8 cellular contexts compared by ENCODE assay signal in the genomic region with DNA sequence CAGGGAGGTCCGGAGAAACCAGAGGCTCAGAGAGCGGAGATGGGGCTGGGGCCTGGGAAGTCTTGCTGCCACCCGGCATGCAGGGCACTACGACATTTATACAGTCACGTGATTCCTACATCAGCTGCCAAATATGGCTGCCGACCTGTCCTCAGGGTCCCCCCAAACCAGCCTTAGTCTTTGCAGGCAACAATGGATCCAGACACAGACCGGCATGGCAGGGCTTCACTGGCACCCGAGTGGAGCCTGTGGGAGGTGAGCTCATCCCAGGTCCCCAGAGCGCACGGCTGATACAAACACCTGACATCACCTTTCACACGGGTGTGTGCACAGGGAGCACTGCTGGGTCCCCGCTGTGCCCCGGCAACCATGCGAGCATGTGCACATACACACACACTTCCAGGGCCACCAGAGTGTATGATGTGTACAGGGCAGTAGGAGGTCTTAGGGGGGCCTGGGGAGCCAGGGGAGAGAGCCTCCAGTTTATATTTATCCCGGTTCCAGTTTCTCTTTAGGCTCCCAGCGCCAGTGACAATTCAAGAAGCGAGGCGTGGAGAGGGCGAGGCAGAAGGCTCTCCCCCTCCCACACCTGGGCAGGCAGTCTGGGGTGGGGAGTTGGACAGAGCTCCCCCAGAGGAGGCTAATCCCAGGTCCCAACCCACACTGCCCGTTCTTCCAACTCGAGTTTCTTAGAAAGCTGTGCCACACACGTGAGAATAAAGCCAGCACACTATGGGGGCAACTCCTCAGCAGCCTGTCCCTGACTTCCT. TPM values are rescaled to one million over a fixed set of nuclear protein-coding genes. Genes with fewer than 3 reads are reported as not detected.
DNase-seq lines count a peak whose midpoint lies in the region; ATAC-seq, FAIRE-seq and TF ChIP-seq lines count a peak whose summit lies in the region.

No MANE protein-coding gene starts in this region.

- peak overlapping the region; percentile 98 for H3K4me2 ChIP-seq in fibroblast of lung (ENCODE audit: extremely low read depth, insufficient read depth, low read length)

- H3K9me3 ChIP-seq in T-helper 17 cell (ENCODE audit: control insufficient read depth, low read length, poor library complexity, severe bottlenecking) (no peaks in the 10 kb centered on the region), fibroblast of lung (ENCODE audit: control insufficient read depth, insufficient read depth, low read depth, low read length) (no peaks in the 10 kb centered on the region)

- H3K4me1 Mint-ChIP-seq in T-helper 17 cell, result peaks cover 27% of the 10 kb centered on the region

- H3K4me3 Mint-ChIP-seq in T-helper 17 cell, result peak overlapping the region; percentile 90

- peak overlapping the region; percentile 66 for H3K9ac ChIP-seq in fibroblast of lung (ENCODE audit: insufficient read depth, low read length)

- no peaks in the 10 kb centered on the region for H3K36me3 Mint-ChIP-seq in T-helper 17 cell (ENCODE audit: low read depth)

- H2AFZ ChIP-seq in fibroblast of lung (ENCODE audit: low read length), result no peak overlapping the region

- H3K27me3 Mint-ChIP-seq in T-helper 17 cell, result no peaks in the 10 kb centered on the region

- peaks cover 31% of the 10 kb centered on the region for H3K79me2 ChIP-seq in fibroblast of lung (ENCODE audit: control insufficient read depth, insufficient read depth, low read length)

- DNase-seq in T-helper 17 cell (no peak), fibroblast of lung (ENCODE audit: low read depth in 2 of 2) (no peak), skeletal muscle cell (ENCODE audit: low read depth) (no peak), activated gamma-delta T cell treated with Interleukin-2 at 50 U/mL for 16 hours (no peak), DMS53 (lab: John Stamatoyannopoulos, UW) (no peak), NCI-H1092 treated with DMSO at 0.1 percent for 48 hours (lab: John Stamatoyannopoulos, UW) (no peak), HTR-8/SVneo (ENCODE audit: insufficient read length, low spot score) (no peak)

- H3K27ac ChIP-seq in fibroblast of lung (ENCODE audit: insufficient read depth, low read length), result peak overlapping the region; percentile 77

- H3K27me3 ChIP-seq in fibroblast of lung (ENCODE audit: control insufficient read depth, insufficient read depth, low read length), result peaks cover 2% of the 10 kb centered on the region

- H3K27ac Mint-ChIP-seq in T-helper 17 cell, result peak overlapping the region; percentile 37

- H3K36me3 ChIP-seq in fibroblast of lung (ENCODE audit: control insufficient read depth, insufficient read depth, low read length), result peaks cover 29% of the 10 kb centered on the region

- ATAC-seq in T-helper 17 cell, result no peak

- no peak for FAIRE-seq in HTR-8/SVneo (lab: Jason Lieb, UNC)

- no peak for TF ChIP-seq CTCF in GM12875 (IDR thresholded peaks at IDR 0.05; ENCODE audit: borderline replicate concordance, insufficient read depth, low read depth, low read length)
- no peak for TF ChIP-seq CTCF in fibroblast of lung (conservative IDR thresholded peaks at IDR 0.05 in 1 of 2, IDR thresholded peaks at IDR 0.05 in 1 of 2; ENCODE audit: low read depth in 1 of 2, low read length in 2 of 2)

- H4K20me1 ChIP-seq in fibroblast of lung (ENCODE audit: control insufficient read depth, extremely low read depth, insufficient read depth, low read length), result no peaks in the 10 kb centered on the region

- H3K4me3 ChIP-seq in GM12875 (ENCODE audit: low read depth, low read length) (peak overlapping the region; percentile 84), fibroblast of lung (replicated peaks in 1 of 4; ENCODE audit: control extremely low read depth in 1 of 4, insufficient read depth in 1 of 4, low read depth in 3 of 4, low read length in 4 of 4) (peak overlapping the region; percentile 41 to 91 (median 74)), skeletal muscle cell (ENCODE audit: low read depth, low read length) (peak overlapping the region; percentile 77)

- peaks cover 13% of the 10 kb centered on the region for H3K4me1 ChIP-seq in fibroblast of lung (ENCODE audit: control insufficient read depth, extremely low read depth, insufficient read depth, low read length)

RNA-seq across cellular contexts. Expression of a gene that starts 2.7 kb away (rescaled TPM):
- total RNA-seq in T-helper 17 cell, result 10 to 100 TPM; 25.5 to 30.9 TPM
- 17.5 and 19.8 TPM in 2 replicates for total RNA-seq in fibroblast of lung
- polyA plus RNA-seq in fibroblast of lung, result 9.4 and 12.7 TPM in 2 replicates
- polyA plus RNA-seq in fibroblast of lung (2012), result 12.4 and 14.3 TPM in 2 replicates
- polyA minus RNA-seq in fibroblast of lung (ENCODE audit: low replicate concordance), result 31.1 and 61.9 TPM in 2 replicates

RNA-seq across cellular contexts. Expression of a gene that starts 9.4 kb away (rescaled TPM):
- 10 to 100 TPM; 16.8 to 18.6 TPM for total RNA-seq in T-helper 17 cell
- total RNA-seq in fibroblast of lung, result 4.6 and 5.3 TPM in 2 replicates
- polyA plus RNA-seq in fibroblast of lung, result 5.8 and 7.1 TPM in 2 replicates
- 10.8 and 17.6 TPM in 2 replicates for polyA plus RNA-seq in fibroblast of lung (2012)
- 6.5 and 14.2 TPM in 2 replicates for polyA minus RNA-seq in fibroblast of lung (ENCODE audit: low replicate concordance)

RNA-seq across cellular contexts. Expression of a gene that starts 23.4 kb away (rescaled TPM):
- total RNA-seq in T-helper 17 cell (10 to 100 TPM in 1 of 2 donors, 1 to 10 TPM in 1; 7.6 to 11.2 TPM), fibroblast of lung (1.0 and 1.3 TPM in 2 replicates)
- polyA plus RNA-seq in fibroblast of lung, result 0.41 and 0.70 TPM in 2 replicates
- polyA plus RNA-seq in fibroblast of lung (2012), result 0.58 and 0.73 TPM in 2 replicates
- 0.30 and 2.1 TPM in 2 replicates for polyA minus RNA-seq in fibroblast of lung (ENCODE audit: low replicate concordance)

RNA-seq across cellular contexts. Expression of a gene that starts 51.1 kb away (rescaled TPM):
- total RNA-seq in T-helper 17 cell (10 to 100 TPM; 30.8 to 39.5 TPM), fibroblast of lung (9.9 and 13.1 TPM in 2 replicates)
- 4.3 and 5.5 TPM in 2 replicates for polyA plus RNA-seq in fibroblast of lung
- polyA plus RNA-seq in fibroblast of lung (2012), result 5.5 and 7.3 TPM in 2 replicates
- 23.9 and 24.4 TPM in 2 replicates for polyA minus RNA-seq in fibroblast of lung (ENCODE audit: low replicate concordance)
